Comparison of ENCODE assay signal across 8 cellular contexts in genomic region chr7:36784991-36785940, GRCh38.
DNase-seq lines count a peak whose midpoint lies in the region; ATAC-seq, FAIRE-seq and TF ChIP-seq lines count a peak whose summit lies in the region.

No MANE protein-coding gene starts in this region.

- FAIRE-seq in keratinocyte (lab: Jason Lieb, UNC): peak; percentile 91

- peak; percentile 24 for DNase-seq in GM12864 (ENCODE audit: low read depth)
- peak; percentile 22 for DNase-seq in NCI-H1048 (lab: John Stamatoyannopoulos, UW)
- DNase-seq in activated T-cell treated with anti-CD3 and anti-CD28 coated beads, Interleukin-2, amount 50 U/mL, for 24 hours: peak; percentile 67
- DNase-seq in keratinocyte (ENCODE audit: low read depth, low spot score): peak; percentile 38
- peak; percentile 57 for DNase-seq in stimulated activated CD8-positive, alpha-beta memory T cell treated with anti-CD3 and anti-CD28 coated beads, Interleukin-4, amount 100 ng/mL, for 24 hours (ENCODE audit: low read depth)
- DNase-seq in glomerular visceral epithelial cell (ENCODE audit: extremely low spot score): no peak
- DNase-seq in SW 1271 (lab: John Stamatoyannopoulos, UW): no peak

- peak overlapping the region; percentile 78 for H3K9ac ChIP-seq in keratinocyte (ENCODE audit: control insufficient read depth, extremely low read depth, insufficient read depth, low read length)

- peak overlapping the region; percentile 97 for H2AFZ ChIP-seq in keratinocyte (ENCODE audit: control insufficient read depth, low read length)

- peak overlapping the region; percentile 58 for H3K4me3 Mint-ChIP-seq in activated T-cell treated with anti-CD3 and anti-CD28 coated beads, Interleukin-2, amount 50 U/mL, for 24 hours

- H3K4me2 ChIP-seq in keratinocyte (ENCODE audit: control insufficient read depth, extremely low read depth, insufficient read depth, low read depth, low read length): peak overlapping the region; percentile 96

- H3K27ac Mint-ChIP-seq in activated T-cell treated with anti-CD3 and anti-CD28 coated beads, Interleukin-2, amount 50 U/mL, for 24 hours: peak overlapping the region; percentile 88

- dilution Hi-C loops in keratinocyte (cut with MboI; ENCODE audit: extremely low pct_ligation_motif_present, low sequenced_read_pairs): no loop called here

- ATAC-seq in GM21786 (IDR thresholded peaks at IDR 0.05; ENCODE audit: unreplicated experiment): peak; percentile 98

- no peaks in the 10 kb centered on the region for H3K27me3 ChIP-seq in keratinocyte (ENCODE audit: control insufficient read depth, extremely low read depth, insufficient read depth, low read length)

- no peaks in the 10 kb centered on the region for H3K9me3 ChIP-seq in keratinocyte (ENCODE audit: control insufficient read depth, low read depth, low read length)

- H3K9me1 ChIP-seq in keratinocyte (ENCODE audit: control insufficient read depth, extremely low read depth, insufficient read depth, low read length): no peaks in the 10 kb centered on the region

- H3K4me3 ChIP-seq in GM12864 (ENCODE audit: low read depth, low read length): no peak overlapping the region
- peak overlapping the region; percentile 29 to 70 (median 62) for H3K4me3 ChIP-seq in keratinocyte (ENCODE audit: control insufficient read depth in 2 of 3, extremely low read depth in 1 of 3, insufficient read depth in 2 of 3, low read depth in 1 of 3, low read length in 3 of 3)

- no peaks in the 10 kb centered on the region for H3K27me3 Mint-ChIP-seq in activated T-cell treated with anti-CD3 and anti-CD28 coated beads, Interleukin-2, amount 50 U/mL, for 24 hours

- H4K20me1 ChIP-seq in keratinocyte (ENCODE audit: control insufficient read depth, extremely low read depth, insufficient read depth, low read length): no peaks in the 10 kb centered on the region

- H3K4me1 Mint-ChIP-seq in activated T-cell treated with anti-CD3 and anti-CD28 coated beads, Interleukin-2, amount 50 U/mL, for 24 hours (ENCODE audit: low read depth): peaks cover 84% of the 10 kb centered on the region

- no peaks in the 10 kb centered on the region for H3K36me3 ChIP-seq in keratinocyte (ENCODE audit: control insufficient read depth in 2 of 2, extremely low read depth in 1 of 2, insufficient read depth in 2 of 2, low read length in 2 of 2)

- no peaks in the 10 kb centered on the region for H3K36me3 Mint-ChIP-seq in activated T-cell treated with anti-CD3 and anti-CD28 coated beads, Interleukin-2, amount 50 U/mL, for 24 hours (ENCODE audit: low read depth)

- TF ChIP-seq CTCF in GM12864 (IDR thresholded peaks at IDR 0.05; ENCODE audit: low read depth, low read length, missing control alignments) (no peak), keratinocyte (optimal IDR thresholded peaks at IDR 0.05 in 1 of 3, IDR thresholded peaks at IDR 0.05 in 1 of 3, conservative IDR thresholded peaks at IDR 0.05 in 1 of 3; ENCODE audit: extremely low read depth in 1 of 3, insufficient read depth in 2 of 3, low read length in 3 of 3) (peak in 2 of 3 experiments; percentile 16 to 33)

- H3K9me3 Mint-ChIP-seq in activated T-cell treated with anti-CD3 and anti-CD28 coated beads, Interleukin-2, amount 50 U/mL, for 24 hours: no peaks in the 10 kb centered on the region

- H3K27ac ChIP-seq in keratinocyte (ENCODE audit: control insufficient read depth, insufficient read depth, low read length): peak overlapping the region; percentile 93

- peaks cover 29% of the 10 kb centered on the region for H3K4me1 ChIP-seq in keratinocyte (ENCODE audit: control insufficient read depth, extremely low read depth, insufficient read depth, low read length)

- H3K79me2 ChIP-seq in keratinocyte (ENCODE audit: control insufficient read depth, insufficient read depth, low read length): no peaks in the 10 kb centered on the region

Comparison
In these comparisons a context has a peak if more than half of its experiments do, and no peak if none do; other contexts are left out.
1. DNase-seq: peak in GM12864 (single experiment), NCI-H1048 (single experiment), activated T-cell treated with anti-CD3 and anti-CD28 coated beads, Interleukin-2, amount 50 U/mL, for 24 hours (single experiment), keratinocyte (single experiment) and stimulated activated CD8-positive, alpha-beta memory T cell treated with anti-CD3 and anti-CD28 coated beads, Interleukin-4, amount 100 ng/mL, for 24 hours (single experiment); none in glomerular visceral epithelial cell (single experiment) and SW 1271 (0 of 2).